In the genomic region with DNA sequence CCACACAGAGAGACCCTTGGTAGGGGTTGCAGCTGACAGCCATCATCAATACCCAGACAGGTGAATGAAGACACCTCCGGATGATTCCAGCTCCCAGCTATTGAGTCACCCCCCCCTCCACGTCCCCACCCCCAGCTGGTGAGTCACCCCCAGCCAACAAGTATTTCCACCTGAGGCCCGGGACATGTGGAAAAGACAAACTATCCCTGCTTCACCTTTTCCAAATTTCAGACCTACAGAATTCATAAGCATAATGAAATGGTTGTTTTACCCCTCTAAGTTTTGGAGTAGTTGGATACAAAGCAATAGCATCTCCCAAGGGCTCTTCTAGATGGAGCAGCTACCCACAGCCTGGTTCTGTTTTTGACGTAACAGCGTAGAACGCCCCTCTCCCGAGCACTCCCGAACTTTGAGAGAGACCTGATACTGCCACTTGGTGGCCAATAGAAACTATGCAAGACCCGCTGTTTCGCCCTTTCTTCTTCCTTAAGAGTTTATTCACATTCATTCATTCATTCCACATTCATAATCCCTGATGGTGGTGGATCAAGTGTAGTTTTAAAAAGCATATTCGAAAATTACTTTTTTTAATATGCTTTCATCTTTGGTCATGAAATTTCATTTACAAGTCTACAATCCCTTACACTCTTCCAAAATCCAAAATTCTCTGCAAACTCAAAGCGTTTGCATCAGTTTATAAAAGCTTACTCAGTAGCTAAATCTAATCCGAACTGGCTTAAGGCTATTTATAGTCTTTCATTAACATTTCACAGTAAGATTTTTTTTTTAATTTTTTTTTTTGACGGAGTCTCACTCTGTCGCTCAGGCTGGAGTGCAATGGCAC, we compare ENCODE assay signal across 8 cellular contexts. TPM values are rescaled to one million over a fixed set of nuclear protein-coding genes. Genes with fewer than 3 reads are reported as not detected.
DNase-seq lines count a peak whose midpoint lies in the region; ATAC-seq and TF ChIP-seq lines count a peak whose summit lies in the region.

No MANE protein-coding gene starts in this region.

- H3K4me3 ChIP-seq in GM23248 = no peak overlapping the region
- H3K4me3 ChIP-seq in kidney epithelial cell (ENCODE audit: low read depth, low read length) = no peak overlapping the region
- H3K4me3 ChIP-seq in tibial nerve = no peak overlapping the region

- TF ChIP-seq CTCF in kidney epithelial cell (IDR thresholded peaks at IDR 0.05; ENCODE audit: insufficient read depth, low read length, poor library complexity, severe bottlenecking) = peak; percentile 37
- peak in 4 of 5 experiments; percentile 14 to 61 (median 28) for TF ChIP-seq CTCF in tibial nerve (IDR thresholded peaks at IDR 0.05)

- no peak for TF ChIP-seq POLR2A in tibial nerve (IDR thresholded peaks at IDR 0.05)

- no peaks in the 10 kb centered on the region for H3K9me2 ChIP-seq in GM23248 (ENCODE audit: insufficient read depth)

- no peak for TF ChIP-seq EP300 in tibial nerve (IDR thresholded peaks at IDR 0.05)

- H3K9me3 ChIP-seq in GM23248 (ENCODE audit: low read depth) (no peaks in the 10 kb centered on the region), tibial nerve (peaks cover 0 to 12% (median 0%) of the 10 kb centered on the region in 4 donors)

- no peak overlapping the region for H3K9ac ChIP-seq in GM23248

- H3K4me1 ChIP-seq in GM23248 (ENCODE audit: insufficient read depth) = peaks cover 4% of the 10 kb centered on the region
- H3K4me1 ChIP-seq in tibial nerve = no peaks in the 10 kb centered on the region

- H3F3A ChIP-seq in GM23248 (ENCODE audit: insufficient read depth) = no peaks in the 10 kb centered on the region

- H3K27ac ChIP-seq in GM23248 (no peak overlapping the region), tibial nerve (no peak overlapping the region)

- no peak overlapping the region for H3K4me2 ChIP-seq in GM23248 (ENCODE audit: unreplicated experiment)

- WGBS in GM23248 (ENCODE audit: low coverage in 1 of 2, low lambda C conversion rate in 2 of 2, missing lambda C conversion rate in 2 of 2), 2 experiments = 33% methylated on average over 15 of the region's 15 CpGs
- 32 to 38% methylated on average over 15 of the region's 15 CpGs for WGBS in tibial nerve, 2 donors

- peak; percentile 69 for DNase-seq in AG20443 (ENCODE audit: low spot score)
- peak; percentile 54 for DNase-seq in GM23248
- peak; percentile 80 for DNase-seq in NCI-H82 (lab: John Stamatoyannopoulos, UW)
- DNase-seq in amniotic epithelial cell (ENCODE audit: low read depth) = peak; percentile 19
- no peak for DNase-seq in kidney epithelial cell (ENCODE audit: low read depth)
- no peak for DNase-seq in tibial nerve (ENCODE audit: low spot score in 2 of 2)

- in situ Hi-C loops in GM23248 (cut with MboI) = no loop called here

- 0 out of 2 replicates have a peak, but pooled peaks cover 4% of the 10 kb centered on the region for H3K27me3 ChIP-seq in GM23248 (replicated peaks; ENCODE audit: insufficient read depth)
- no peaks in the 10 kb centered on the region for H3K27me3 ChIP-seq in kidney epithelial cell (ENCODE audit: control insufficient read depth, insufficient read depth, low read length)
- H3K27me3 ChIP-seq in tibial nerve = no peaks in the 10 kb centered on the region

- H3K79me2 ChIP-seq in GM23248 (ENCODE audit: insufficient read depth) = no peaks in the 10 kb centered on the region

- no peaks in the 10 kb centered on the region for H4K20me1 ChIP-seq in GM23248 (ENCODE audit: insufficient read depth)

- ATAC-seq in HG03571 (IDR thresholded peaks at IDR 0.05; ENCODE audit: unreplicated experiment) (no peak), GM21723 (IDR thresholded peaks at IDR 0.05; ENCODE audit: unreplicated experiment) (no peak)

- H3K36me3 ChIP-seq in GM23248 (ENCODE audit: low read depth) (no peaks in the 10 kb centered on the region), kidney epithelial cell (ENCODE audit: control insufficient read depth, insufficient read depth, low read length) (no peaks in the 10 kb centered on the region), tibial nerve (peaks cover 0 to 7% (median 0%) of the 10 kb centered on the region in 3 donors)

- no peak overlapping the region for H2AFZ ChIP-seq in GM23248

RNA-seq across cellular contexts. Expression of a gene that starts 15.1 kb away (rescaled TPM):
- total RNA-seq in GM23248 (2014; rRNA removed; shearing (Covaris generic)) = not detected in 2 replicates
- 0.34 TPM in 1 of 2 replicates, not detected in the other for polyA plus RNA-seq in GM23248 (2016; fragmentation: Nextera tagmentation; extraction: Ambion mirVana)
- total RNA-seq in kidney epithelial cell (0.13 and 0.14 TPM in 2 replicates), tibial nerve (1 to 10 TPM; 2.1 to 5.7 (median 4.6) TPM)

RNA-seq across cellular contexts. Expression of a gene that starts 42.2 kb away (rescaled TPM):
- total RNA-seq in GM23248 (2014; rRNA removed; shearing (Covaris generic)) = 3.0 and 5.1 TPM in 2 replicates
- polyA plus RNA-seq in GM23248 (2016; fragmentation: Nextera tagmentation; extraction: Ambion mirVana) = 3.4 and 4.0 TPM in 2 replicates
- total RNA-seq in kidney epithelial cell (8.4 and 10.3 TPM in 2 replicates), tibial nerve (10 to 100 TPM; 14.7 to 19.0 (median 18.6) TPM)

Comparison
In these comparisons a context has a peak if more than half of its experiments do, and no peak if none do; other contexts are left out.
1. DNase-seq: peak in AG20443 (single experiment), GM23248 (single experiment), NCI-H82 (single experiment) and amniotic epithelial cell (single experiment); none in kidney epithelial cell (single experiment) and tibial nerve (0 of 2).